9 cellular contexts compared by ENCODE assay signal in the genomic region with DNA sequence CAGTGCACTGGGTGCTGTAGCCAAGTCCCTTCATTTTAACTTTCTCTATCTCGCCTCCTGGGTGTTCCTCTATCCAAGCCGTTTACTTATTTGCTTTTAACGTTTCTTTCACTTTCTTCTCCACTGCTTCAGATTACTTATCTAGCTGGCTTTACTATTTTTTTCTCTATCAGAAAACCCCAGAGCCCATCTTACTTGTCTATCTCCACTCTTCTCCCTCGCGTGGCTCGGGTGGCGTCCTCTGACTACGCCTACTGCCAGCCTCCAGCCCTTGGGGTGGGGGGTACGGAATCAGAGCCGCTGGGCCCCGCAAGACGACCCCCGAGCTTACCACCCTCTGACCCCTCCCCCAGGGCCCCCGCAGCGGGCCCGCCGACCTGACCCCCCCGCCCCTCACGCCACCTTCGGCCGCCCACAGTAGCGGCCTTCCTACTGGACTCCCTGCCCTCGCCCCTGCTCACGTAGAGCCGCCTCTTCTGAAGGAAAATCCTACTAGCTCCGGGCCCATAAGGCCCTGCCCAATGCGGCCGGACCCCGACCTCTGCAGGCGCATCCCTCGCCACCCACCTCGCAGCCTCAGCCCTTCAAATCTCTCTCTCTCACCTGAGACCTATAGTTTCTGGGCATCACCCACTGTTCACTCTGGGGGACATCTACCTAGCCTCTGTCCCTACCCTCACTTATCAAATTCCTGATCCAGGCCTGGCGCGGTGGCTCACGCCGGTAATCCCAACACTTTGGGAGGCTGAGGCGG. TPM values are rescaled to one million over a fixed set of nuclear protein-coding genes. Genes with fewer than 3 reads are reported as not detected.
DNase-seq lines count a peak whose midpoint lies in the region; ATAC-seq and TF ChIP-seq lines count a peak whose summit lies in the region.
"Had no signal": no experiment of that assay in that cellular context is flagged by ENCODE, and none has a peak within 500 bp of the region (broad histone marks: within the 10 kb centered on the region; RNA-seq: fewer than 3 reads in every experiment).

No MANE protein-coding gene starts in this region.

- H3K36me3 Mint-ChIP-seq in T-cell, result no peaks in the 10 kb centered on the region
- H3K36me3 Mint-ChIP-seq in glutamatergic neuron (ENCODE audit: unreplicated experiment), result no peaks in the 10 kb centered on the region

- no peaks in the 10 kb centered on the region for H3K9me3 ChIP-seq in gastrocnemius medialis

- intact Hi-C loops in gastrocnemius medialis (cut with DNase I; ENCODE audit: low total_unique reads), result no loop called here

- ATAC-seq in GM18909 (IDR thresholded peaks at IDR 0.05; ENCODE audit: poor library complexity, unreplicated experiment) (peak; percentile 1), T-cell (replicated peaks in 1 of 4) (peak in 1 of 4 experiments; percentile 41), gastrocnemius medialis (no peak)

- H3K4me3 Mint-ChIP-seq in T-cell (peak overlapping the region; percentile 85 to 93 (median 85)), glutamatergic neuron (ENCODE audit: unreplicated experiment) (peak overlapping the region; percentile 85)

- TF ChIP-seq CTCF in glutamatergic neuron (IDR thresholded peaks at IDR 0.05; ENCODE audit: partially characterized antibody, unreplicated experiment), result no peak
- TF ChIP-seq CTCF in gastrocnemius medialis (IDR thresholded peaks at IDR 0.05 in 4 of 5, conservative IDR thresholded peaks at IDR 0.05 in 1 of 5), result no peak

- H3K4me1 Mint-ChIP-seq in T-cell (peaks cover 21 to 35% (median 23%) of the 10 kb centered on the region in 3 donors), glutamatergic neuron (ENCODE audit: low read depth, unreplicated experiment) (peaks cover 4% of the 10 kb centered on the region)

- no peaks in the 10 kb centered on the region for H3K36me3 ChIP-seq in gastrocnemius medialis

- H3K27me3 Mint-ChIP-seq in T-cell (no peaks in the 10 kb centered on the region), glutamatergic neuron (ENCODE audit: unreplicated experiment) (peaks cover 14% of the 10 kb centered on the region)

- in situ Hi-C loops in gastrocnemius medialis (cut with MboI; ENCODE audit: low sequenced_read_pairs in 4 of 4), result no loop called here

- peak overlapping the region; percentile 69 to 80 (median 80) for H3K4me3 ChIP-seq in gastrocnemius medialis

- peaks cover 34 to 37% of the 10 kb centered on the region in 2 donors for H3K4me1 ChIP-seq in gastrocnemius medialis

- no peak for TF ChIP-seq POLR2A in gastrocnemius medialis (IDR thresholded peaks at IDR 0.05)

- H3K9me3 Mint-ChIP-seq in T-cell, result no peaks in the 10 kb centered on the region
- H3K9me3 Mint-ChIP-seq in glutamatergic neuron (ENCODE audit: unreplicated experiment), result peaks cover 3% of the 10 kb centered on the region

- CTCF ChIA-PET in T-cell (lab: Charles Lee), result interaction anchor here in 1 of 2 donors (1.0 kb wide), 1 partner anchor 19 kb away, joined by 3 read pairs; no protein-coding TSS in a partner anchor

- no peaks in the 10 kb centered on the region for H3K27me3 ChIP-seq in gastrocnemius medialis
- H3K27me3 ChIP-seq: SJSA1 had no signal

- POLR2A ChIA-PET in T-cell (lab: Charles Lee), result no interaction called here

- H3K27ac Mint-ChIP-seq in T-cell (peak overlapping the region; percentile 91 to 92), glutamatergic neuron (ENCODE audit: unreplicated experiment) (no peak overlapping the region)

- peak overlapping the region; percentile 87 to 95 (median 89) for H3K27ac ChIP-seq in gastrocnemius medialis

- DNase-seq in T-cell, result no peak
- DNase-seq in glutamatergic neuron, result no peak
- no peak for DNase-seq in gastrocnemius medialis
- no peak for DNase-seq in DMS79 (lab: John Stamatoyannopoulos, UW)
- no peak for DNase-seq in amygdala (lab: John Stamatoyannopoulos, UW)
- DNase-seq in activated CD4-positive, CD25-positive, alpha-beta regulatory T cell treated with anti-CD3 and anti-CD28 coated beads, Interleukin-2, amount 50 U/mL, for 72 hours, result no peak
- DNase-seq in SK-N-DZ (ENCODE audit: low spot score), result no peak

RNA-seq across cellular contexts. Expression of a gene that starts 1.0 kb away (rescaled TPM):
- total RNA-seq in T-cell, result 10 to 100 TPM; 23.3 to 39.6 (median 33.7) TPM
- total RNA-seq in glutamatergic neuron (ENCODE audit: unreplicated experiment), result 19.9 TPM
- 10 to 100 TPM; 10.4 to 30.8 (median 15.8) TPM for total RNA-seq in gastrocnemius medialis
- 3.4 and 5.0 TPM in 2 replicates for polyA plus RNA-seq in SK-N-DZ (2014; cell fraction: cytosol; rRNA removed)
- 11.8 and 13.3 TPM in 2 replicates for polyA plus RNA-seq in SK-N-DZ (2014; cell fraction: nucleus; rRNA removed)

RNA-seq across cellular contexts. Expression of a gene that starts 10.8 kb away (rescaled TPM):
- total RNA-seq in T-cell (1 to 10 TPM in 4 of 5 donors, under 1 TPM in 1; 0.48 to 1.5 (median 1.1) TPM), glutamatergic neuron (ENCODE audit: unreplicated experiment) (not detected), gastrocnemius medialis (not detected)
- polyA plus RNA-seq in SK-N-DZ (2014; cell fraction: cytosol; rRNA removed), result not detected in 2 replicates
- 0.07 TPM in 1 of 2 replicates, not detected in the other for polyA plus RNA-seq in SK-N-DZ (2014; cell fraction: nucleus; rRNA removed)
- total RNA-seq: SJSA1 had no signal

RNA-seq across cellular contexts. Expression of a gene that starts 25.5 kb away (rescaled TPM):
- total RNA-seq in T-cell, result 10 to 100 TPM in 4 of 5 donors, 1 to 10 TPM in 1; 9.8 to 20.7 (median 18.7) TPM
- total RNA-seq in glutamatergic neuron (ENCODE audit: unreplicated experiment), result 8.7 TPM
- total RNA-seq in gastrocnemius medialis, result 10 to 100 TPM in 1 of 4 donors, 1 to 10 TPM in 3; 2.5 to 18.7 (median 3.5) TPM
- polyA plus RNA-seq in SK-N-DZ (2014; cell fraction: cytosol; rRNA removed), result 0.77 and 3.9 TPM in 2 replicates
- polyA plus RNA-seq in SK-N-DZ (2014; cell fraction: nucleus; rRNA removed), result 12.4 and 26.8 TPM in 2 replicates

RNA-seq across cellular contexts. Expression of a gene that starts 29.8 kb away (rescaled TPM):
- 100 to 1,000 TPM in 3 of 5 donors, 10 to 100 TPM in 2; 51.5 to 122 (median 100) TPM for total RNA-seq in T-cell
- not detected for total RNA-seq in glutamatergic neuron (ENCODE audit: unreplicated experiment)
- under 1 TPM in 2 of 4 donors, not detected in 2; 0.26 to 0.38 TPM for total RNA-seq in gastrocnemius medialis
- not detected in 2 replicates for polyA plus RNA-seq in SK-N-DZ (2014; cell fraction: cytosol; rRNA removed)
- polyA plus RNA-seq in SK-N-DZ (2014; cell fraction: nucleus; rRNA removed), result not detected in 2 replicates

RNA-seq across cellular contexts. Expression of a gene that starts 32.8 kb away (rescaled TPM):
- total RNA-seq in T-cell (100 to 1,000 TPM; 118 to 214 (median 165) TPM), glutamatergic neuron (ENCODE audit: unreplicated experiment) (11.0 TPM), gastrocnemius medialis (10 to 100 TPM; 18.3 to 41.4 (median 23.9) TPM)
- polyA plus RNA-seq in SK-N-DZ (2014; cell fraction: cytosol; rRNA removed), result 21.6 and 38.5 TPM in 2 replicates
- polyA plus RNA-seq in SK-N-DZ (2014; cell fraction: nucleus; rRNA removed), result 35.0 and 44.6 TPM in 2 replicates
